ENCODE assay signal across 22 cellular contexts in genomic region chr16:2244926-2245795, GRCh38. TPM values are rescaled to one million over a fixed set of nuclear protein-coding genes. Genes with fewer than 3 reads are reported as not detected.
DNase-seq lines count a peak whose midpoint lies in the region; ATAC-seq, FAIRE-seq and TF ChIP-seq lines count a peak whose summit lies in the region.
"Had no signal": no experiment of that assay in that cellular context is flagged by ENCODE, and none has a peak within 500 bp of the region (broad histone marks: within the 10 kb centered on the region; RNA-seq: fewer than 3 reads in every experiment).

No MANE protein-coding gene starts in this region.

- H3K36me3 ChIP-seq in HCT116 (ENCODE audit: control insufficient read depth in 1 of 2, insufficient read depth in 2 of 2, low read length in 2 of 2) (peaks cover 21 to 48% of the 10 kb centered on the region in 2 experiments; a peak in 3 of 4 replicates), astrocyte (ENCODE audit: insufficient read depth, low read length) (peaks cover 10% of the 10 kb centered on the region), HepG2 (replicated peaks in 1 of 2; ENCODE audit: control insufficient read depth in 1 of 2, insufficient read depth in 2 of 2, low read length in 2 of 2) (peaks cover 25 to 43% of the 10 kb centered on the region in 2 experiments; a peak in 4 of 5 replicates)

- H3K9ac ChIP-seq in HCT116 (ENCODE audit: low read length) (no peak overlapping the region), astrocyte (ENCODE audit: low read length) (no peak overlapping the region), HepG2 (ENCODE audit: insufficient read depth, low read depth, low read length) (no peak overlapping the region)
- H3K9ac ChIP-seq: BLaER1 had no signal

- no peak overlapping the region for H3K4me2 ChIP-seq in HCT116 (ENCODE audit: low read length)
- H3K4me2 ChIP-seq in astrocyte (ENCODE audit: low read length): no peak overlapping the region
- no peak overlapping the region for H3K4me2 ChIP-seq in HepG2 (ENCODE audit: low read depth, low read length)
- H3K4me2 ChIP-seq: BLaER1 had no signal

- WGBS in HepG2 (ENCODE audit: low lambda C conversion rate): 98% methylated on average over 27 of the region's 30 CpGs

- TF ChIP-seq POLR2A in HCT116 (IDR thresholded peaks at IDR 0.05; ENCODE audit: borderline replicate concordance, extremely low read depth, insufficient read depth, insufficient read length): no peak
- TF ChIP-seq POLR2A in HepG2 (IDR thresholded peaks at IDR 0.05; ENCODE audit: insufficient read depth in 1 of 2, low read depth in 2 of 2, low read length in 2 of 2): no peak

- DNase-seq in D341Med (ENCODE audit: low spot score): peak; percentile 17
- no peak for DNase-seq in HCT116 (ENCODE audit: low read depth, low spot score)
- no peak for DNase-seq in astrocyte (ENCODE audit: low read depth)
- DNase-seq in HepG2 (ENCODE audit: low spot score): no peak
- DNase-seq in kidney glomerular epithelial cell (lab: John Stamatoyannopoulos, UW): no peak
- DNase-seq in cerebellar cortex (ENCODE audit: low spot score): no peak
- DNase-seq: ACHN; CD4-positive, alpha-beta T cell; COR-L47; DMS 273 treated with DMSO at 0.1 percent for 48 hours; DMS79 treated with DMSO at 0.1 percent for 48 hours; GOT3; MG63; NCI-H187; NCI-H446; NCI-H526 treated with DMSO at 0.1 percent for 48 hours; OCI-M1; RPMI8226; SIG-M5 had no signal

- no peak for TF ChIP-seq EP300 in HepG2 (IDR thresholded peaks at IDR 0.05; ENCODE audit: low read depth in 2 of 2, low read length in 2 of 2)
- TF ChIP-seq EP300 in HepG2 (CRISPR knock-in tag; IDR thresholded peaks at IDR 0.05; ENCODE audit: borderline replicate concordance): no peak

- peak overlapping the region; percentile 45 for H3K4me3 Mint-ChIP-seq in astrocyte (ENCODE audit: unreplicated experiment)
- H3K4me3 Mint-ChIP-seq: CD4-positive, alpha-beta T cell had no signal

- no peak for FAIRE-seq in astrocyte (lab: Jason Lieb, UNC)
- FAIRE-seq in HepG2 (lab: Jason Lieb, UNC): no peak
- FAIRE-seq: GM12892 had no signal

- TF ChIP-seq RAD21 in HCT116 (IDR thresholded peaks at IDR 0.05; ENCODE audit: low read depth): no peak
- no peak for TF ChIP-seq RAD21 in HepG2 (CRISPR knock-in tag; IDR thresholded peaks at IDR 0.05)

- H3K4me1 Mint-ChIP-seq in astrocyte (ENCODE audit: low read depth, unreplicated experiment): no peaks in the 10 kb centered on the region

- RAD21 ChIA-PET in HCT116 (lab: Charles Lee; ENCODE audit: low non-redundant PET in 1 of 2, low total read pairs in 2 of 2, uncharacterized antibody in 2 of 2, unreplicated experiment in 2 of 2): no interaction called here

- H3K36me3 Mint-ChIP-seq in astrocyte (ENCODE audit: low read depth, unreplicated experiment): peaks cover 8% of the 10 kb centered on the region

- H3K9me3 ChIP-seq in HCT116 (ENCODE audit: control insufficient read depth in 1 of 2, insufficient read depth in 1 of 2, low read depth in 1 of 2, low read length in 2 of 2) (no peaks in the 10 kb centered on the region), astrocyte (ENCODE audit: insufficient read depth, low read depth, low read length) (no peaks in the 10 kb centered on the region), HepG2 (ENCODE audit: low read length) (no peaks in the 10 kb centered on the region)
- H3K9me3 ChIP-seq: BLaER1, MG63 had no signal

- no peaks in the 10 kb centered on the region for H3K27me3 ChIP-seq in HCT116 (ENCODE audit: insufficient read depth, low read length)
- no peaks in the 10 kb centered on the region for H3K27me3 ChIP-seq in astrocyte (ENCODE audit: insufficient read depth, low read length)
- H3K27me3 ChIP-seq in HepG2 (ENCODE audit: control insufficient read depth in 1 of 2, insufficient read depth in 2 of 2, low read length in 2 of 2): no peaks in the 10 kb centered on the region
- H3K27me3 ChIP-seq: BLaER1, MG63 had no signal

- BruUV-seq in HCT116 (replicated peaks; lab: Mats Ljungman, UMichigan) (no TSS peak), HepG2 (replicated peaks; lab: Mats Ljungman, UMichigan) (no TSS peak)

- peak overlapping the region; percentile 25; the same call in 1 of the 2 replicates for H3K27ac ChIP-seq in HCT116 (ENCODE audit: low read depth, low read length)
- H3K27ac ChIP-seq in astrocyte (ENCODE audit: low read depth, low read length): no peak overlapping the region
- no peak overlapping the region for H3K27ac ChIP-seq in HepG2 (ENCODE audit: extremely low read length, insufficient read depth, low read length)
- H3K27ac ChIP-seq: BLaER1 had no signal

- H3K4me1 ChIP-seq in HCT116 (ENCODE audit: control insufficient read depth in 1 of 2, insufficient read depth in 2 of 2, low read length in 2 of 2): peaks cover 5 to 15% of the 10 kb centered on the region in 2 experiments
- no peaks in the 10 kb centered on the region for H3K4me1 ChIP-seq in astrocyte (ENCODE audit: insufficient read depth, low read length)
- peaks cover 11% of the 10 kb centered on the region; the same call in 1 of the 2 replicates for H3K4me1 ChIP-seq in HepG2 (ENCODE audit: insufficient read depth, low read length)

- CTCF ChIA-PET in HCT116 (lab: Charles Lee): no interaction called here
- CTCF ChIA-PET in HepG2 (lab: Yijun Ruan, JAX; ENCODE audit: low intra/inter-chr PET ratio, low total read pairs): no interaction called here

- H4K20me1 ChIP-seq in HCT116 (ENCODE audit: insufficient read depth) (no peaks in the 10 kb centered on the region), astrocyte (ENCODE audit: insufficient read depth, low read length) (peaks cover 20% of the 10 kb centered on the region), HepG2 (ENCODE audit: insufficient read depth, low read length) (peaks cover 3% of the 10 kb centered on the region)

- H2AFZ ChIP-seq in HCT116 (ENCODE audit: low read depth, low read length, poor library complexity, severe bottlenecking): no peak overlapping the region
- H2AFZ ChIP-seq in astrocyte (ENCODE audit: low read depth, low read length): no peak overlapping the region
- no peak overlapping the region for H2AFZ ChIP-seq in HepG2 (ENCODE audit: low read length)

- in situ Hi-C loops in HepG2 (cut with HindIII; ENCODE audit: extremely low pct_ligation_motif_present, low pct_unique_long_range_greater_than_20kb): no loop called here

- H3K27me3 Mint-ChIP-seq in astrocyte (ENCODE audit: low read depth, unreplicated experiment): no peaks in the 10 kb centered on the region
- H3K27me3 Mint-ChIP-seq: CD4-positive, alpha-beta T cell had no signal

- H3K79me2 ChIP-seq in HCT116 (ENCODE audit: insufficient read depth, low read length) (peaks cover 70% of the 10 kb centered on the region), astrocyte (ENCODE audit: insufficient read depth, low read length) (no peaks in the 10 kb centered on the region), HepG2 (ENCODE audit: insufficient read depth, low read length) (peaks cover 15% of the 10 kb centered on the region)

- POLR2A ChIA-PET in HCT116 (lab: Charles Lee) (no interaction called here), HepG2 (lab: Yijun Ruan, JAX) (no interaction called here)

- no peak overlapping the region for H3K27ac Mint-ChIP-seq in astrocyte (ENCODE audit: unreplicated experiment)
- H3K27ac Mint-ChIP-seq: CD4-positive, alpha-beta T cell had no signal

- TF ChIP-seq CTCF in HCT116 (IDR thresholded peaks at IDR 0.05 in 2 of 3, conservative IDR thresholded peaks at IDR 0.05 in 1 of 3; ENCODE audit: borderline replicate concordance in 1 of 3, insufficient read depth in 1 of 3, low read depth in 2 of 3, low read length in 2 of 3) (no peak), astrocyte (IDR thresholded peaks at IDR 0.05; ENCODE audit: insufficient read depth, low read depth, low read length) (no peak), HepG2 (CRISPR knock-in tag; IDR thresholded peaks at IDR 0.05) (no peak)

- no peak overlapping the region for H3K4me3 ChIP-seq in HCT116 (replicated peaks in 1 of 2; ENCODE audit: low read depth in 1 of 2, low read length in 2 of 2)
- no peak overlapping the region for H3K4me3 ChIP-seq in astrocyte (ENCODE audit: insufficient read depth, low read depth, low read length)
- H3K4me3 ChIP-seq in HepG2 (replicated peaks in 1 of 3; ENCODE audit: insufficient read depth in 1 of 3, low read depth in 2 of 3, low read length in 3 of 3): no peak overlapping the region
- H3K4me3 ChIP-seq: BLaER1, MG63 had no signal

- ATAC-seq in HCT116: no peak
- ATAC-seq in HepG2: no peak
- ATAC-seq in HG03175 (IDR thresholded peaks at IDR 0.05; ENCODE audit: unreplicated experiment): no peak

- no peaks in the 10 kb centered on the region for H3K9me3 Mint-ChIP-seq in astrocyte (ENCODE audit: unreplicated experiment)
- H3K9me3 Mint-ChIP-seq: CD4-positive, alpha-beta T cell had no signal

- no peaks in the 10 kb centered on the region for H3K9me2 ChIP-seq in HCT116 (ENCODE audit: insufficient read depth)

- intact Hi-C loops in HCT116 (cut with micrococcal nuclease) (no loop called here), HepG2 (cut with micrococcal nuclease; ENCODE audit: unreplicated experiment) (no loop called here)

RNA-seq across cellular contexts. Expression of gene ECI1, which starts 6.2 kb away (rescaled TPM):
- total RNA-seq in HCT116 (2021; ENCODE audit: unreplicated experiment) (140 TPM), astrocyte (53.4 and 56.4 TPM in 2 replicates), HepG2 (2016; rRNA removed; fragmentation: Illumina TruSeq; extraction: Trizol) (73.8 and 82.0 TPM in 2 replicates)
- 146 and 163 TPM in 2 replicates for polyA plus RNA-seq in HCT116 (2012)
- 44.2 and 54.8 TPM in 2 replicates for total RNA-seq in HepG2 (2016; cell fraction: cytosol; rRNA removed; fragmentation: Illumina TruSeq; extraction: Trizol; ENCODE audit: low read depth)
- total RNA-seq in HepG2 (2016; cell fraction: insoluble cytoplasmic fraction; rRNA removed; fragmentation: Illumina TruSeq; extraction: Trizol): 75.0 and 87.4 TPM in 2 replicates
- total RNA-seq in HepG2 (2016; cell fraction: membrane; rRNA removed; fragmentation: Illumina TruSeq; extraction: Trizol): 72.9 and 79.9 TPM in 2 replicates
- 36.0 and 44.8 TPM in 2 replicates for total RNA-seq in HepG2 (2016; cell fraction: nucleus; rRNA removed; fragmentation: Illumina TruSeq; extraction: Trizol)
- 102 and 117 TPM in 2 replicates for polyA plus RNA-seq in HepG2 (2011; rRNA removed)
- 92.8 and 162 TPM in 2 replicates for polyA plus RNA-seq in HepG2 (2011; cell fraction: cytosol; rRNA removed)
- 91.6 and 93.8 TPM in 2 replicates for polyA plus RNA-seq in HepG2 (2011; cell fraction: nucleus; rRNA removed)
- polyA plus RNA-seq in HepG2 (2012): 64.9 and 71.4 TPM in 2 replicates
- 65.1 and 77.0 TPM in 2 replicates for polyA plus RNA-seq in HepG2 (2016; cell fraction: cytosol; fragmentation: Illumina TruSeq; extraction: Trizol; ENCODE audit: low read depth)
- 81.7 and 86.2 TPM in 2 replicates for polyA plus RNA-seq in HepG2 (2016; cell fraction: insoluble cytoplasmic fraction; fragmentation: Illumina TruSeq; extraction: Trizol; ENCODE audit: low read depth)
- polyA plus RNA-seq in HepG2 (2016; cell fraction: membrane; fragmentation: Illumina TruSeq; extraction: Trizol; ENCODE audit: low read depth): 77.8 and 83.0 TPM in 2 replicates
- 91.3 and 94.3 TPM in 2 replicates for polyA plus RNA-seq in HepG2 (2016; cell fraction: nucleus; fragmentation: Illumina TruSeq; extraction: Trizol; ENCODE audit: insufficient read depth, low read depth)
- 56.0 and 57.4 TPM in 2 replicates for polyA minus RNA-seq in HepG2 (2011; rRNA and poly(A)+ RNA removed; ENCODE audit: low replicate concordance)
- 29.4 and 32.4 TPM in 2 replicates for polyA minus RNA-seq in HepG2 (2011; cell fraction: cytosol; rRNA and poly(A)+ RNA removed)
- 20.0 and 23.1 TPM in 2 replicates for polyA minus RNA-seq in HepG2 (2011; cell fraction: nucleus; rRNA and poly(A)+ RNA removed)

RNA-seq across cellular contexts. Expression of gene DNASE1L2, which starts 8.9 kb away (rescaled TPM):
- 1.9 TPM for total RNA-seq in HCT116 (2021; ENCODE audit: unreplicated experiment)
- 1.0 and 1.3 TPM in 2 replicates for polyA plus RNA-seq in HCT116 (2012)
- 1.2 and 1.3 TPM in 2 replicates for total RNA-seq in astrocyte
- total RNA-seq in HepG2 (2016; rRNA removed; fragmentation: Illumina TruSeq; extraction: Trizol): 0.11 and 0.44 TPM in 2 replicates
- total RNA-seq in HepG2 (2016; cell fraction: cytosol; rRNA removed; fragmentation: Illumina TruSeq; extraction: Trizol; ENCODE audit: low read depth): 0.18 and 0.30 TPM in 2 replicates
- total RNA-seq in HepG2 (2016; cell fraction: insoluble cytoplasmic fraction; rRNA removed; fragmentation: Illumina TruSeq; extraction: Trizol): 0.45 TPM in 1 of 2 replicates, not detected in the other
- total RNA-seq in HepG2 (2016; cell fraction: membrane; rRNA removed; fragmentation: Illumina TruSeq; extraction: Trizol): 0.09 and 0.24 TPM in 2 replicates
- total RNA-seq in HepG2 (2016; cell fraction: nucleus; rRNA removed; fragmentation: Illumina TruSeq; extraction: Trizol): 0.65 and 0.85 TPM in 2 replicates
- 0.50 and 1.2 TPM in 2 replicates for polyA plus RNA-seq in HepG2 (2011; rRNA removed)
- 0.12 and 0.42 TPM in 2 replicates for polyA plus RNA-seq in HepG2 (2011; cell fraction: cytosol; rRNA removed)
- polyA plus RNA-seq in HepG2 (2011; cell fraction: nucleus; rRNA removed): 11.0 and 14.4 TPM in 2 replicates
- 0.50 and 0.95 TPM in 2 replicates for polyA plus RNA-seq in HepG2 (2012)
- polyA plus RNA-seq in HepG2 (2016; cell fraction: cytosol; fragmentation: Illumina TruSeq; extraction: Trizol; ENCODE audit: low read depth): 0.25 and 0.43 TPM in 2 replicates
- polyA plus RNA-seq in HepG2 (2016; cell fraction: insoluble cytoplasmic fraction; fragmentation: Illumina TruSeq; extraction: Trizol; ENCODE audit: low read depth): not detected in 2 replicates
- polyA plus RNA-seq in HepG2 (2016; cell fraction: membrane; fragmentation: Illumina TruSeq; extraction: Trizol; ENCODE audit: low read depth): 0.29 and 0.42 TPM in 2 replicates
- polyA plus RNA-seq in HepG2 (2016; cell fraction: nucleus; fragmentation: Illumina TruSeq; extraction: Trizol; ENCODE audit: insufficient read depth, low read depth): 1.3 and 2.4 TPM in 2 replicates
- polyA minus RNA-seq in HepG2 (2011; rRNA and poly(A)+ RNA removed; ENCODE audit: low replicate concordance): 0.52 and 1.6 TPM in 2 replicates
- not detected in 2 replicates for polyA minus RNA-seq in HepG2 (2011; cell fraction: cytosol; rRNA and poly(A)+ RNA removed)
- 1.4 and 2.4 TPM in 2 replicates for polyA minus RNA-seq in HepG2 (2011; cell fraction: nucleus; rRNA and poly(A)+ RNA removed)

RNA-seq across cellular contexts. Expression of gene E4F1, which starts 21.8 kb away (rescaled TPM):
- total RNA-seq in HCT116 (2021; ENCODE audit: unreplicated experiment): 40.7 TPM
- polyA plus RNA-seq in HCT116 (2012): 31.0 and 38.0 TPM in 2 replicates
- 22.5 and 22.8 TPM in 2 replicates for total RNA-seq in astrocyte
- total RNA-seq in HepG2 (2016; rRNA removed; fragmentation: Illumina TruSeq; extraction: Trizol): 10.3 and 19.5 TPM in 2 replicates
- 6.9 and 8.8 TPM in 2 replicates for total RNA-seq in HepG2 (2016; cell fraction: cytosol; rRNA removed; fragmentation: Illumina TruSeq; extraction: Trizol; ENCODE audit: low read depth)
- total RNA-seq in HepG2 (2016; cell fraction: insoluble cytoplasmic fraction; rRNA removed; fragmentation: Illumina TruSeq; extraction: Trizol): 8.9 and 20.8 TPM in 2 replicates
- total RNA-seq in HepG2 (2016; cell fraction: membrane; rRNA removed; fragmentation: Illumina TruSeq; extraction: Trizol): 6.0 TPM in 2 replicates
- 24.2 and 28.6 TPM in 2 replicates for total RNA-seq in HepG2 (2016; cell fraction: nucleus; rRNA removed; fragmentation: Illumina TruSeq; extraction: Trizol)
- polyA plus RNA-seq in HepG2 (2011; rRNA removed): 13.8 and 17.2 TPM in 2 replicates
- 6.1 and 10.8 TPM in 2 replicates for polyA plus RNA-seq in HepG2 (2011; cell fraction: cytosol; rRNA removed)
- 151 and 202 TPM in 2 replicates for polyA plus RNA-seq in HepG2 (2011; cell fraction: nucleus; rRNA removed)
- polyA plus RNA-seq in HepG2 (2012): 6.8 and 6.9 TPM in 2 replicates
- polyA plus RNA-seq in HepG2 (2016; cell fraction: cytosol; fragmentation: Illumina TruSeq; extraction: Trizol; ENCODE audit: low read depth): 3.5 and 3.6 TPM in 2 replicates
- 8.4 and 9.9 TPM in 2 replicates for polyA plus RNA-seq in HepG2 (2016; cell fraction: insoluble cytoplasmic fraction; fragmentation: Illumina TruSeq; extraction: Trizol; ENCODE audit: low read depth)
- polyA plus RNA-seq in HepG2 (2016; cell fraction: membrane; fragmentation: Illumina TruSeq; extraction: Trizol; ENCODE audit: low read depth): 4.8 and 5.0 TPM in 2 replicates
- 55.1 and 57.6 TPM in 2 replicates for polyA plus RNA-seq in HepG2 (2016; cell fraction: nucleus; fragmentation: Illumina TruSeq; extraction: Trizol; ENCODE audit: insufficient read depth, low read depth)
- polyA minus RNA-seq in HepG2 (2011; rRNA and poly(A)+ RNA removed; ENCODE audit: low replicate concordance): 14.4 and 15.9 TPM in 2 replicates
- polyA minus RNA-seq in HepG2 (2011; cell fraction: cytosol; rRNA and poly(A)+ RNA removed): 6.6 and 9.1 TPM in 2 replicates
- polyA minus RNA-seq in HepG2 (2011; cell fraction: nucleus; rRNA and poly(A)+ RNA removed): 18.3 and 20.5 TPM in 2 replicates

RNA-seq across cellular contexts. Expression of gene RNPS1, which starts 22.8 kb away (rescaled TPM):
- total RNA-seq in HCT116 (2021; ENCODE audit: unreplicated experiment): 257 TPM
- 212 and 228 TPM in 2 replicates for polyA plus RNA-seq in HCT116 (2012)
- total RNA-seq in astrocyte: 193 and 209 TPM in 2 replicates
- total RNA-seq in HepG2 (2016; rRNA removed; fragmentation: Illumina TruSeq; extraction: Trizol): 126 and 127 TPM in 2 replicates
- 107 and 119 TPM in 2 replicates for total RNA-seq in HepG2 (2016; cell fraction: cytosol; rRNA removed; fragmentation: Illumina TruSeq; extraction: Trizol; ENCODE audit: low read depth)
- total RNA-seq in HepG2 (2016; cell fraction: insoluble cytoplasmic fraction; rRNA removed; fragmentation: Illumina TruSeq; extraction: Trizol): 112 and 126 TPM in 2 replicates
- 166 and 205 TPM in 2 replicates for total RNA-seq in HepG2 (2016; cell fraction: membrane; rRNA removed; fragmentation: Illumina TruSeq; extraction: Trizol)
- 68.5 and 74.4 TPM in 2 replicates for total RNA-seq in HepG2 (2016; cell fraction: nucleus; rRNA removed; fragmentation: Illumina TruSeq; extraction: Trizol)
- 124 and 133 TPM in 2 replicates for polyA plus RNA-seq in HepG2 (2011; rRNA removed)
- 158 and 199 TPM in 2 replicates for polyA plus RNA-seq in HepG2 (2011; cell fraction: cytosol; rRNA removed)
- polyA plus RNA-seq in HepG2 (2011; cell fraction: nucleus; rRNA removed): 131 and 132 TPM in 2 replicates
- 112 and 128 TPM in 2 replicates for polyA plus RNA-seq in HepG2 (2012)
- 93.4 and 128 TPM in 2 replicates for polyA plus RNA-seq in HepG2 (2016; cell fraction: cytosol; fragmentation: Illumina TruSeq; extraction: Trizol; ENCODE audit: low read depth)
- 156 and 204 TPM in 2 replicates for polyA plus RNA-seq in HepG2 (2016; cell fraction: insoluble cytoplasmic fraction; fragmentation: Illumina TruSeq; extraction: Trizol; ENCODE audit: low read depth)
- 175 and 195 TPM in 2 replicates for polyA plus RNA-seq in HepG2 (2016; cell fraction: membrane; fragmentation: Illumina TruSeq; extraction: Trizol; ENCODE audit: low read depth)
- polyA plus RNA-seq in HepG2 (2016; cell fraction: nucleus; fragmentation: Illumina TruSeq; extraction: Trizol; ENCODE audit: insufficient read depth, low read depth): 161 and 166 TPM in 2 replicates
- polyA minus RNA-seq in HepG2 (2011; rRNA and poly(A)+ RNA removed; ENCODE audit: low replicate concordance): 166 and 194 TPM in 2 replicates
- polyA minus RNA-seq in HepG2 (2011; cell fraction: cytosol; rRNA and poly(A)+ RNA removed): 58.7 and 73.6 TPM in 2 replicates
- polyA minus RNA-seq in HepG2 (2011; cell fraction: nucleus; rRNA and poly(A)+ RNA removed): 82.8 and 98.0 TPM in 2 replicates

RNA-seq across cellular contexts. Expression of gene PGP, which starts 30.5 kb away (rescaled TPM):
- total RNA-seq in HCT116 (2021; ENCODE audit: unreplicated experiment) (32.6 TPM), astrocyte (19.4 and 21.1 TPM in 2 replicates), HepG2 (2016; rRNA removed; fragmentation: Illumina TruSeq; extraction: Trizol) (15.6 and 18.3 TPM in 2 replicates)
- polyA plus RNA-seq in HCT116 (2012): 21.2 and 22.3 TPM in 2 replicates
- total RNA-seq in HepG2 (2016; cell fraction: cytosol; rRNA removed; fragmentation: Illumina TruSeq; extraction: Trizol; ENCODE audit: low read depth): 17.4 and 22.1 TPM in 2 replicates
- total RNA-seq in HepG2 (2016; cell fraction: insoluble cytoplasmic fraction; rRNA removed; fragmentation: Illumina TruSeq; extraction: Trizol): 14.6 and 17.3 TPM in 2 replicates
- total RNA-seq in HepG2 (2016; cell fraction: membrane; rRNA removed; fragmentation: Illumina TruSeq; extraction: Trizol): 19.3 and 24.3 TPM in 2 replicates
- total RNA-seq in HepG2 (2016; cell fraction: nucleus; rRNA removed; fragmentation: Illumina TruSeq; extraction: Trizol): 13.5 and 16.4 TPM in 2 replicates
- 7.3 and 8.4 TPM in 2 replicates for polyA plus RNA-seq in HepG2 (2011; rRNA removed)
- 4.2 and 9.0 TPM in 2 replicates for polyA plus RNA-seq in HepG2 (2011; cell fraction: cytosol; rRNA removed)
- polyA plus RNA-seq in HepG2 (2011; cell fraction: nucleus; rRNA removed): 26.9 and 29.4 TPM in 2 replicates
- polyA plus RNA-seq in HepG2 (2012): 5.8 and 6.7 TPM in 2 replicates
- 28.2 and 33.1 TPM in 2 replicates for polyA plus RNA-seq in HepG2 (2016; cell fraction: cytosol; fragmentation: Illumina TruSeq; extraction: Trizol; ENCODE audit: low read depth)
- 21.0 and 21.9 TPM in 2 replicates for polyA plus RNA-seq in HepG2 (2016; cell fraction: insoluble cytoplasmic fraction; fragmentation: Illumina TruSeq; extraction: Trizol; ENCODE audit: low read depth)
- 24.1 and 25.1 TPM in 2 replicates for polyA plus RNA-seq in HepG2 (2016; cell fraction: membrane; fragmentation: Illumina TruSeq; extraction: Trizol; ENCODE audit: low read depth)
- 37.7 and 42.5 TPM in 2 replicates for polyA plus RNA-seq in HepG2 (2016; cell fraction: nucleus; fragmentation: Illumina TruSeq; extraction: Trizol; ENCODE audit: insufficient read depth, low read depth)
- 7.8 and 25.3 TPM in 2 replicates for polyA minus RNA-seq in HepG2 (2011; rRNA and poly(A)+ RNA removed; ENCODE audit: low replicate concordance)
- polyA minus RNA-seq in HepG2 (2011; cell fraction: cytosol; rRNA and poly(A)+ RNA removed): 3.1 and 4.7 TPM in 2 replicates
- polyA minus RNA-seq in HepG2 (2011; cell fraction: nucleus; rRNA and poly(A)+ RNA removed): 6.1 and 8.8 TPM in 2 replicates
